ENCODE assay signal across 8 cellular contexts in the genomic region with DNA sequence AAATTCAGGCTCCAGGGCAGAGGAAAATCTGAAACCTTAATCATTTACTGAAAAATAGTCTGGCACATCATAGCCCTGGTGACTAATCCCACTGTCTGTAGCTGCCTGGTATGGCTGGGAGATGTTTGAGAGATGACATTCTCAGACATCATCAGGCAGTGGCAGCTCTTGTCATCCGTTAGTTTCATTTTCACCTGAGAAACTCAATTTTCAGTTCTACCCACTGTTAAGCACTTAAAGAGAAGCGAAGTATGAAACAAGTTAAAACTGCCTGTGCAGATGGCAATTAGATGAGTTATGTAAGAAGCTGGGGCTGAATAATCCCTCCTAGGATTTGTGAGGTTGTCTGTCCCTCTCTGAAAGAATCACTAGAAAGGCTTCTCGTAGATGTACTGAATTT.
DNase-seq lines count a peak whose midpoint lies in the region; ATAC-seq and FAIRE-seq lines count a peak whose summit lies in the region.

No MANE protein-coding gene starts in this region.

- peak; percentile 5 for DNase-seq in stimulated activated CD4-positive, alpha-beta T cell treated with anti-CD3 and anti-CD28 coated beads, Interleukin-15, amount 100 ng/mL, for 24 hours
- DNase-seq in stimulated activated CD4-positive, alpha-beta T cell treated with anti-CD3 and anti-CD28 coated beads, Interleukin-4, amount 100 ng/mL, for 4 hours = no peak
- peak; percentile 25 for DNase-seq in RPMI8226
- DNase-seq in urothelium cell line (ENCODE audit: low spot score) = peak; percentile 61
- DNase-seq in KG1 (lab: John Stamatoyannopoulos, UW) = no peak
- no peak for DNase-seq in NCI-H146 (lab: John Stamatoyannopoulos, UW)
- no peak for DNase-seq in activated T-cell treated with anti-CD3 and anti-CD28 coated beads, Interleukin-2, amount 50 U/mL, for 48 hours

- FAIRE-seq in urothelium cell line (lab: Jason Lieb, UNC) = no peak

- peak; percentile 61 for ATAC-seq in HG02884 (IDR thresholded peaks at IDR 0.05; ENCODE audit: unreplicated experiment)

Comparison
In these comparisons a context has a peak if more than half of its experiments do, and no peak if none do; other contexts are left out.
1. DNase-seq: peak in stimulated activated CD4-positive, alpha-beta T cell treated with anti-CD3 and anti-CD28 coated beads, Interleukin-15, amount 100 ng/mL, for 24 hours (single experiment), RPMI8226 (single experiment) and urothelium cell line (single experiment); none in stimulated activated CD4-positive, alpha-beta T cell treated with anti-CD3 and anti-CD28 coated beads, Interleukin-4, amount 100 ng/mL, for 4 hours (0 of 2), KG1 (single experiment), NCI-H146 (single experiment) and activated T-cell treated with anti-CD3 and anti-CD28 coated beads, Interleukin-2, amount 50 U/mL, for 48 hours (0 of 2).